Comparison of ENCODE assay signal across 31 cellular contexts in the genomic region with DNA sequence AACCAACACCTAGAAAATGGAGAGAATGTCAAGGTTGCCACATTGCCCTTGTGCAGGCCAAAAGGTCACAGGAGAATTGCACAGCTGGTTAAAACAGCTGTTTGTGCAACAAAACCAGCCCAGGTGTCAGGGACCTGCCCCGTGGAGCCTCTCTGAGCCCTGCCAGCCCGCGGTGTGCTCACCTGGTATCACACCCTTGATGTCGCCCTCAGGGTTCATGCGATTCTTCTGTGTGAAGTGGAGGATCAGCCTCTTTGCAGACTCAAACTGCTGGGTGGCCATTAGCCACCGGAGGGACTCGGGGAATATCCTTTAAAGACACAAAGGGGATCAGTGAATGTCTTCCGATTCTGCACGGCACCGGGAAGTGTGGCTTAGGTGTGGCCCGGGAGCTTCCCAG. TPM values are rescaled to one million over a fixed set of nuclear protein-coding genes. Genes with fewer than 3 reads are reported as not detected.
DNase-seq lines count a peak whose midpoint lies in the region; ATAC-seq, FAIRE-seq and TF ChIP-seq lines count a peak whose summit lies in the region.
"Had no signal": no experiment of that assay in that cellular context is flagged by ENCODE, and none has a peak within 500 bp of the region (broad histone marks: within the 10 kb centered on the region; RNA-seq: fewer than 3 reads in every experiment).

No MANE protein-coding gene starts in this region.

- H3K4me3 ChIP-seq in WERI-Rb-1 (ENCODE audit: low read depth, low read length), result no peak overlapping the region
- no peak overlapping the region for H3K4me3 ChIP-seq in HepG2 (replicated peaks in 1 of 3; ENCODE audit: insufficient read depth in 1 of 3, low read depth in 2 of 3, low read length in 3 of 3)
- H3K4me3 ChIP-seq: breast epithelium, lung, MG63, right lobe of liver, uterus had no signal

- H3K9ac ChIP-seq in HepG2 (ENCODE audit: insufficient read depth, low read depth, low read length), result no peak overlapping the region
- H3K9ac ChIP-seq: parathyroid adenoma had no signal

- H3K27me3 Mint-ChIP-seq in type B pancreatic cell, result no peaks in the 10 kb centered on the region
- H3K27me3 Mint-ChIP-seq: CD4-positive, alpha-beta T cell had no signal

- H3K4me3 Mint-ChIP-seq in type B pancreatic cell, result no peak overlapping the region
- H3K4me3 Mint-ChIP-seq: activated naive CD4-positive, alpha-beta T cell treated with anti-CD3 and anti-CD28 coated beads for 36 hours; CD4-positive, alpha-beta T cell; stimulated activated naive B cell treated with anti-CD40 and anti-IgM and Interleukin-4, amounts not matched to agents 10 μg/mL and 1 μg/mL and 100 μg/mL, for 72 hours had no signal

- no peaks in the 10 kb centered on the region for H3K79me2 ChIP-seq in HepG2 (ENCODE audit: insufficient read depth, low read length)
- H3K79me2 ChIP-seq: parathyroid adenoma had no signal

- no peak for FAIRE-seq in HepG2 (lab: Jason Lieb, UNC)
- FAIRE-seq: colon, GM12892, HTR-8/SVneo had no signal

- TF ChIP-seq CTCF in WERI-Rb-1 (IDR thresholded peaks at IDR 0.05; ENCODE audit: low read depth, low read length) (peak; percentile 34; the same call in 1 of the 2 replicates), HepG2 (CRISPR knock-in tag; IDR thresholded peaks at IDR 0.05) (no peak), type B pancreatic cell (conservative IDR thresholded peaks at IDR 0.05) (no peak)

- no peak overlapping the region for H3K4me2 ChIP-seq in HepG2 (ENCODE audit: low read depth, low read length)

- DNase-seq in activated CD4-positive, CD25-positive, alpha-beta regulatory T cell treated with anti-CD3 and anti-CD28 coated beads, Interleukin-2, amount 50 U/mL, for 72 hours, result peak; percentile 3
- DNase-seq in activated CD4-positive, CD25-positive, alpha-beta regulatory T cell (lab: John Stamatoyannopoulos, UW), result no peak
- DNase-seq in WERI-Rb-1 (peak; percentile 58), HepG2 (ENCODE audit: low spot score) (no peak), type B pancreatic cell (ENCODE audit: extremely low spot score, unreplicated experiment) (no peak), activated gamma-delta T cell (lab: John Stamatoyannopoulos, UW) (no peak), AML-193 (lab: John Stamatoyannopoulos, UW) (no peak)
- DNase-seq: activated CD4-positive, alpha-beta T cell treated with anti-CD3 and anti-CD28 coated beads for 48 hours; activated naive CD4-positive, alpha-beta T cell treated with anti-CD3 and anti-CD28 coated beads for 36 hours; activated T-cell treated with anti-CD3 and anti-CD28 coated beads, Interleukin-2, amount 50 U/mL, for 48 hours; amniotic stem cell; DMS 273 treated with DMSO at 0.1 percent for 48 hours; effector CD4-positive, alpha-beta T cell; EL; KG1; NCI-H1436 treated with DMSO at 0.1 percent for 48 hours; NCI-H2107; OCI-M1; Right ventricle myocardium superior; stimulated activated naive B cell treated with anti-CD40 and anti-IgM and Interleukin-4, amounts not matched to agents 10 μg/mL and 1 μg/mL and 100 μg/mL, for 72 hours had no signal

- intact Hi-C loops in HepG2 (cut with micrococcal nuclease; ENCODE audit: unreplicated experiment), result loop anchor here (5.0 kb wide), 1 partner anchor 154 kb away; no protein-coding TSS in a partner anchor

- POLR2A ChIA-PET in HepG2 (lab: Yijun Ruan, JAX), result no interaction called here

- no TSS peak for BruUV-seq in HepG2 (replicated peaks; lab: Mats Ljungman, UMichigan)

- H3K9me3 ChIP-seq in WERI-Rb-1 (ENCODE audit: severe bottlenecking) (peaks cover 4% of the 10 kb centered on the region), HepG2 (ENCODE audit: low read length) (no peaks in the 10 kb centered on the region)
- H3K9me3 ChIP-seq: breast epithelium, MG63, right lobe of liver, uterus had no signal

- peak overlapping the region; percentile 39 for H3K27ac Mint-ChIP-seq in type B pancreatic cell
- H3K27ac Mint-ChIP-seq: activated naive CD4-positive, alpha-beta T cell treated with anti-CD3 and anti-CD28 coated beads for 36 hours; CD4-positive, alpha-beta T cell; stimulated activated naive B cell treated with anti-CD40 and anti-IgM and Interleukin-4, amounts not matched to agents 10 μg/mL and 1 μg/mL and 100 μg/mL, for 72 hours had no signal

- H3K27ac ChIP-seq in WERI-Rb-1, result peak overlapping the region; percentile 97
- H3K27ac ChIP-seq in HepG2 (ENCODE audit: extremely low read length, insufficient read depth, low read length), result no peak overlapping the region
- H3K27ac ChIP-seq: breast epithelium, parathyroid adenoma, right lobe of liver, uterus had no signal

- no peaks in the 10 kb centered on the region for H4K20me1 ChIP-seq in HepG2 (ENCODE audit: insufficient read depth, low read length)

- no peak for TF ChIP-seq POLR2A in HepG2 (IDR thresholded peaks at IDR 0.05; ENCODE audit: insufficient read depth in 1 of 2, low read depth in 2 of 2, low read length in 2 of 2)

- peaks cover 39% of the 10 kb centered on the region for H3K36me3 Mint-ChIP-seq in type B pancreatic cell

- no peak overlapping the region for H2AFZ ChIP-seq in HepG2 (ENCODE audit: low read length)
- H2AFZ ChIP-seq: parathyroid adenoma had no signal

- in situ Hi-C loops in HepG2 (cut with HindIII; ENCODE audit: extremely low pct_ligation_motif_present, low pct_unique_long_range_greater_than_20kb), result loop anchor here (25.0 kb wide), 1 partner anchor 689 kb away; no protein-coding TSS in a partner anchor

- H3K9me3 Mint-ChIP-seq in type B pancreatic cell, result no peaks in the 10 kb centered on the region
- H3K9me3 Mint-ChIP-seq: activated naive CD4-positive, alpha-beta T cell treated with anti-CD3 and anti-CD28 coated beads for 36 hours; CD4-positive, alpha-beta T cell had no signal

- ATAC-seq in HepG2 (no peak), GM18517 (IDR thresholded peaks at IDR 0.05; ENCODE audit: unreplicated experiment) (no peak)
- ATAC-seq: stimulated activated naive B cell treated with anti-CD40 and anti-IgM and Interleukin-4, amounts not matched to agents 10 μg/mL and 1 μg/mL and 100 μg/mL, for 72 hours had no signal

- TF ChIP-seq RAD21 in HepG2 (CRISPR knock-in tag; IDR thresholded peaks at IDR 0.05), result no peak

- H3K36me3 ChIP-seq in WERI-Rb-1 (peaks cover 15% of the 10 kb centered on the region), HepG2 (replicated peaks in 1 of 2; ENCODE audit: control insufficient read depth in 1 of 2, insufficient read depth in 2 of 2, low read length in 2 of 2) (peaks cover 35 to 65% of the 10 kb centered on the region in 2 experiments)
- H3K36me3 ChIP-seq: breast epithelium, MG63, right lobe of liver, uterus had no signal

- WGBS in HepG2 (ENCODE audit: low lambda C conversion rate), result 92% methylated on average over 11 of the region's 11 CpGs

- H3K4me1 Mint-ChIP-seq in type B pancreatic cell (ENCODE audit: unreplicated experiment), result peaks cover 5% of the 10 kb centered on the region

- CTCF ChIA-PET in HepG2 (lab: Yijun Ruan, JAX; ENCODE audit: low intra/inter-chr PET ratio, low total read pairs), result no interaction called here

- H3K27me3 ChIP-seq in WERI-Rb-1 (ENCODE audit: insufficient read depth, low read depth, severe bottlenecking) (no peaks in the 10 kb centered on the region), HepG2 (ENCODE audit: control insufficient read depth in 1 of 2, insufficient read depth in 2 of 2, low read length in 2 of 2) (no peaks in the 10 kb centered on the region)
- H3K27me3 ChIP-seq: breast epithelium, MG63, right lobe of liver, uterus had no signal

- TF ChIP-seq EP300 in HepG2 (IDR thresholded peaks at IDR 0.05; ENCODE audit: low read depth in 2 of 2, low read length in 2 of 2), result no peak
- no peak for TF ChIP-seq EP300 in HepG2 (CRISPR knock-in tag; IDR thresholded peaks at IDR 0.05; ENCODE audit: borderline replicate concordance)

- H3K4me1 ChIP-seq in HepG2 (ENCODE audit: insufficient read depth, low read length), result peaks cover 11% of the 10 kb centered on the region
- H3K4me1 ChIP-seq: breast epithelium, parathyroid adenoma, uterus had no signal

TF ChIP-seq in HepG2, 621 proteins besides CTCF, POLR2A, EP300 and RAD21 (continues in another document):
- TF ChIP-seq ESRRA (CRISPR knock-in tag; IDR thresholded peaks at IDR 0.05; ENCODE audit: low read depth) (peak; percentile 45; the same call in 1 of the 2 replicates), PHF20 (CRISPR knock-in tag; IDR thresholded peaks at IDR 0.05) (no peak)
- TF ChIP-seq, protein P1, sequence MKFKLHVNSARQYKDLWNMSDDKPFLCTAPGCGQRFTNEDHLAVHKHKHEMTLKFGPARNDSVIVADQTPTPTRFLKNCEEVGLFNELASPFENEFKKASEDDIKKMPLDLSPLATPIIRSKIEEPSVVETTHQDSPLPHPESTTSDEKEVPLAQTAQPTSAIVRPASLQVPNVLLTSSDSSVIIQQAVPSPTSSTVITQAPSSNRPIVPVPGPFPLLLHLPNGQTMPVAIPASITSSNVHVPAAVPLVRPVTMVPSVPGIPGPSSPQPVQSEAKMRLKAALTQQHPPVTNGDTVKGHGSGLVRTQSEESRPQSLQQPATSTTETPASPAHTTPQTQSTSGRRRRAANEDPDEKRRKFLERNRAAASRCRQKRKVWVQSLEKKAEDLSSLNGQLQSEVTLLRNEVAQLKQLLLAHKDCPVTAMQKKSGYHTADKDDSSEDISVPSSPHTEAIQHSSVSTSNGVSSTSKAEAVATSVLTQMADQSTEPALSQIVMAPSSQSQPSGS (CRISPR knock-in tag; IDR thresholded peaks at IDR 0.05), result no peak

RNA-seq across cellular contexts. Expression of a gene that starts 39.2 kb away (rescaled TPM):
- 24.5 and 32.8 TPM in 2 replicates for total RNA-seq in HepG2 (2016; rRNA removed; fragmentation: Illumina TruSeq; extraction: Trizol)
- total RNA-seq in HepG2 (2016; cell fraction: cytosol; rRNA removed; fragmentation: Illumina TruSeq; extraction: Trizol; ENCODE audit: low read depth), result 43.3 and 56.1 TPM in 2 replicates
- 26.0 and 30.5 TPM in 2 replicates for total RNA-seq in HepG2 (2016; cell fraction: insoluble cytoplasmic fraction; rRNA removed; fragmentation: Illumina TruSeq; extraction: Trizol)
- total RNA-seq in HepG2 (2016; cell fraction: membrane; rRNA removed; fragmentation: Illumina TruSeq; extraction: Trizol), result 33.3 and 46.1 TPM in 2 replicates
- total RNA-seq in HepG2 (2016; cell fraction: nucleus; rRNA removed; fragmentation: Illumina TruSeq; extraction: Trizol), result 22.5 and 24.0 TPM in 2 replicates
- 28.5 and 32.8 TPM in 2 replicates for polyA plus RNA-seq in HepG2 (2011; rRNA removed)
- 24.5 and 48.7 TPM in 2 replicates for polyA plus RNA-seq in HepG2 (2011; cell fraction: cytosol; rRNA removed)
- polyA plus RNA-seq in HepG2 (2011; cell fraction: nucleus; rRNA removed), result 39.7 and 47.3 TPM in 2 replicates
- 24.7 TPM in 2 replicates for polyA plus RNA-seq in HepG2 (2012)
- polyA plus RNA-seq in HepG2 (2016; cell fraction: cytosol; fragmentation: Illumina TruSeq; extraction: Trizol; ENCODE audit: low read depth), result 40.0 and 56.6 TPM in 2 replicates
- polyA plus RNA-seq in HepG2 (2016; cell fraction: insoluble cytoplasmic fraction; fragmentation: Illumina TruSeq; extraction: Trizol; ENCODE audit: low read depth), result 25.9 and 30.2 TPM in 2 replicates
- 27.5 and 37.6 TPM in 2 replicates for polyA plus RNA-seq in HepG2 (2016; cell fraction: membrane; fragmentation: Illumina TruSeq; extraction: Trizol; ENCODE audit: low read depth)
- polyA plus RNA-seq in HepG2 (2016; cell fraction: nucleus; fragmentation: Illumina TruSeq; extraction: Trizol; ENCODE audit: insufficient read depth, low read depth), result 36.5 and 39.2 TPM in 2 replicates
- 28.6 and 43.2 TPM in 2 replicates for polyA minus RNA-seq in HepG2 (2011; rRNA and poly(A)+ RNA removed; ENCODE audit: low replicate concordance)
- polyA minus RNA-seq in HepG2 (2011; cell fraction: cytosol; rRNA and poly(A)+ RNA removed), result 12.1 and 14.2 TPM in 2 replicates
- 23.0 and 28.2 TPM in 2 replicates for polyA minus RNA-seq in HepG2 (2011; cell fraction: nucleus; rRNA and poly(A)+ RNA removed)
- 18.1 and 24.1 TPM in 2 replicates for total RNA-seq in type B pancreatic cell (ENCODE audit: low replicate concordance)

Comparison
In these comparisons a context has a peak if more than half of its experiments do, and no peak if none do; other contexts are left out.
1. DNase-seq: peak in activated CD4-positive, CD25-positive, alpha-beta regulatory T cell treated with anti-CD3 and anti-CD28 coated beads, Interleukin-2, amount 50 U/mL, for 72 hours (single experiment) and WERI-Rb-1 (single experiment); none in activated CD4-positive, CD25-positive, alpha-beta regulatory T cell (0 of 4), HepG2 (single experiment), type B pancreatic cell (single experiment), activated gamma-delta T cell (single experiment) and AML-193 (0 of 2).